In the genomic region with DNA sequence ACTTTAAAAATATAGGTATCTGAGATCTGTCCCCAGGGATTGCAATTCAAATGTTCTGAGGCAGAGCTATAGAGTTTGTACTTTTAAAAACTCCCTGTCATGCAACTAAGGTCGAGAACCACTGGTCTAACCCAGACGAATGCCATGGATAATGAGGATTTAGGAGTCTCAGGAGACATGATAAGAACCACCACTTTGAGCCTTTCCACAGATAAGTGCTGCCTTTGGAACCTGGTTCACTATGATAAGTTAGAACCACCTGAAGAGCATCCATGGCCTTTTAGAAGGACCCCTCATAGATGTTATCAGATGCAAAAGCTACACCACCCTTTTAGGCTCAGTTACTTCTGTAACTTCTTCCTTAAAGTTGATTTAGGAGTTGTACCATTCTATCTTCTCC, we compare ENCODE assay signal across 1 cellular context.
TF ChIP-seq lines count a peak whose summit lies in the region.

No MANE protein-coding gene starts in this region.

TF ChIP-seq in K562, 482 proteins besides CTCF, POLR2A, EP300 and RAD21 (continued from another document and continues in another):
- TF ChIP-seq, protein P1, sequence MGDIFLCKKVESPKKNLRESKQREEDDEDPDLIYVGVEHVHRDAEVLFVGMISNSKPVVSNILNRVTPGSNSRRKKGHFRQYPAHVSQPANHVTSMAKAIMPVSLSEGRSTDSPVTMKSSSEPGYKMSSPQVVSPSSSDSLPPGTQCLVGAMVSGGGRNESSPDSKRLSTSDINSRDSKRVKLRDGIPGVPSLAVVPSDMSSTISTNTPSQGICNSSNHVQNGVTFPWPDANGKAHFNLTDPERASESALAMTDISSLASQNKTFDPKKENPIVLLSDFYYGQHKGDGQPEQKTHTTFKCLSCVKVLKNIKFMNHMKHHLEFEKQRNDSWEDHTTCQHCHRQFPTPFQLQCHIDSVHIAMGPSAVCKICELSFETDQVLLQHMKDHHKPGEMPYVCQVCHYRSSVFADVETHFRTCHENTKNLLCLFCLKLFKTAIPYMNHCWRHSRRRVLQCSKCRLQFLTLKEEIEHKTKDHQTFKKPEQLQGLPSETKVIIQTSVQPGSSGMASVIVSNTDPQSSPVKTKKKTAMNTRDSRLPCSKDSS (IDR thresholded peaks at IDR 0.05; ENCODE audit: low read depth, partially characterized antibody): no peak
- TF ChIP-seq THRAP3 (IDR thresholded peaks at IDR 0.05; ENCODE audit: borderline replicate concordance) (no peak), MYNN (IDR thresholded peaks at IDR 0.05) (peak; percentile 74; the same call in 1 of the 2 replicates), MYNN (CRISPR knock-in tag; IDR thresholded peaks at IDR 0.05) (no peak), POLR2AphosphoS5 (IDR thresholded peaks at IDR 0.05; ENCODE audit: control insufficient read depth, insufficient read depth, low read depth, low read length) (peak; percentile 87), ZBTB11 (CRISPR knock-in tag; IDR thresholded peaks at IDR 0.05) (no peak; a peak in 1 of 6 replicates), ZBTB8A (IDR thresholded peaks at IDR 0.05; ENCODE audit: partially characterized antibody) (no peak), RBM39 (optimal IDR thresholded peaks at IDR 0.05; ENCODE audit: low read depth, low read length) (no peak), CXXC5 (CRISPR knock-in tag; IDR thresholded peaks at IDR 0.05) (peak; percentile 48; the same call in 1 of the 2 replicates), ETV1 (tag; conservative IDR thresholded peaks at IDR 0.05; ENCODE audit: low read depth) (peak; percentile 31; the same call in 1 of the 2 replicates), ZNF77 (CRISPR knock-in tag; IDR thresholded peaks at IDR 0.05) (no peak), ZNF586 (CRISPR knock-in tag; conservative IDR thresholded peaks at IDR 0.05) (no peak), TCF7L2 (IDR thresholded peaks at IDR 0.05; ENCODE audit: low read depth, low read length) (no peak), SOX6 (IDR thresholded peaks at IDR 0.05) (peak; percentile 88), TAF9B (IDR thresholded peaks at IDR 0.05; ENCODE audit: partially characterized antibody) (no peak), ETV5 (CRISPR knock-in tag; IDR thresholded peaks at IDR 0.05; ENCODE audit: low read depth) (no peak), ZNF668 (CRISPR knock-in tag; IDR thresholded peaks at IDR 0.05) (no peak), TOE1 (IDR thresholded peaks at IDR 0.05; ENCODE audit: borderline replicate concordance) (no peak), TOE1 (CRISPR knock-in tag; IDR thresholded peaks at IDR 0.05; ENCODE audit: borderline replicate concordance, low read depth) (no peak), NCOA6 (IDR thresholded peaks at IDR 0.05) (no peak), MBD2 (IDR thresholded peaks at IDR 0.05; ENCODE audit: borderline replicate concordance, low read depth) (peak; percentile 72; the same call in 1 of the 2 replicates), TFAP4 (CRISPR knock-in tag; IDR thresholded peaks at IDR 0.05; ENCODE audit: borderline replicate concordance) (no peak), ZNF639 (CRISPR knock-in tag; conservative IDR thresholded peaks at IDR 0.05 in 1 of 2, IDR thresholded peaks at IDR 0.05 in 1 of 2) (no peak), PHB2 (IDR thresholded peaks at IDR 0.05; ENCODE audit: low read depth) (peak; percentile 83; the same call in 1 of the 2 replicates), EZH2 (IDR thresholded peaks at IDR 0.05; ENCODE audit: borderline replicate concordance, low read depth, low read length) (no peak), ZNF699 (CRISPR knock-in tag; IDR thresholded peaks at IDR 0.05; ENCODE audit: insufficient replicate concordance) (no peak), NR3C1 (CRISPR knock-in tag; IDR thresholded peaks at IDR 0.05) (no peak), ESRRB (CRISPR knock-in tag; IDR thresholded peaks at IDR 0.05; ENCODE audit: borderline replicate concordance) (no peak), CEBPB (tag; IDR thresholded peaks at IDR 0.05) (no peak), TAL1 (IDR thresholded peaks at IDR 0.05) (peak; percentile 97), MED1 (CRISPR knock-in tag; IDR thresholded peaks at IDR 0.05; ENCODE audit: borderline replicate concordance) (no peak), HMG20B (CRISPR knock-in tag; IDR thresholded peaks at IDR 0.05) (no peak), CBX2 (IDR thresholded peaks at IDR 0.05; ENCODE audit: insufficient read depth, low read length, poor library complexity, severe bottlenecking) (no peak), CSDE1 (IDR thresholded peaks at IDR 0.05) (no peak), XRCC5 (IDR thresholded peaks at IDR 0.05; ENCODE audit: low read depth, low read length) (no peak), ZFX (CRISPR knock-in tag; IDR thresholded peaks at IDR 0.05) (no peak), PCBP2 (IDR thresholded peaks at IDR 0.05; ENCODE audit: low read depth, low read length, poor library complexity, severe bottlenecking) (no peak), RAD51 (IDR thresholded peaks at IDR 0.05; ENCODE audit: borderline replicate concordance, low read depth) (no peak), NEUROD1 (IDR thresholded peaks at IDR 0.05; ENCODE audit: borderline replicate concordance, low read depth, low read length, partially characterized antibody) (no peak), ARHGAP35 (IDR thresholded peaks at IDR 0.05; ENCODE audit: partially characterized antibody) (no peak), ZNF512 (tag; IDR thresholded peaks at IDR 0.05) (no peak), FOSL1 (tag; conservative IDR thresholded peaks at IDR 0.05) (no peak), ZNF324 (CRISPR knock-in tag; IDR thresholded peaks at IDR 0.05) (no peak), CBX1 (IDR thresholded peaks at IDR 0.05; ENCODE audit: low read depth) (no peak), KDM4B (IDR thresholded peaks at IDR 0.05; ENCODE audit: borderline replicate concordance in 2 of 2, low read depth in 1 of 2) (no peak), POLR2B (IDR thresholded peaks at IDR 0.05; ENCODE audit: low read depth, partially characterized antibody) (no peak), NR2F6 (CRISPR knock-in tag; IDR thresholded peaks at IDR 0.05) (no peak), ESRRA (IDR thresholded peaks at IDR 0.05; ENCODE audit: borderline replicate concordance, low read depth) (peak; percentile 47; the same call in 1 of the 2 replicates)
- TF ChIP-seq, protein P2, sequence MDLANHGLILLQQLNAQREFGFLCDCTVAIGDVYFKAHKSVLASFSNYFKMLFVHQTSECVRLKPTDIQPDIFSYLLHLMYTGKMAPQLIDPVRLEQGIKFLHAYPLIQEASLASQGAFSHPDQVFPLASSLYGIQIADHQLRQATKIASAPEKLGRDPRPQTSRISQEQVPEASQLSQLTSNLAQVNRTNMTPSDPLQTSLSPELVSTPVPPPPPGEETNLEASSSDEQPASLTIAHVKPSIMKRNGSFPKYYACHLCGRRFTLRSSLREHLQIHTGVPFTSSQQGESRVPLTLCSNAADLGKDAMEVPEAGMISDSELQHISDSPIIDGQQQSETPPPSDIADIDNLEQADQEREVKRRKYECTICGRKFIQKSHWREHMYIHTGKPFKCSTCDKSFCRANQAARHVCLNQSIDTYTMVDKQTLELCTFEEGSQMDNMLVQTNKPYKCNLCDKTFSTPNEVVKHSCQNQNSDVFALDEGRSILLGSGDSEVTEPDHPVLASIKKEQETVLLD (IDR thresholded peaks at IDR 0.05): 0 out of 2 replicates have a peak, but pooled peaks have one; percentile 20
- TF ChIP-seq, protein P3, sequence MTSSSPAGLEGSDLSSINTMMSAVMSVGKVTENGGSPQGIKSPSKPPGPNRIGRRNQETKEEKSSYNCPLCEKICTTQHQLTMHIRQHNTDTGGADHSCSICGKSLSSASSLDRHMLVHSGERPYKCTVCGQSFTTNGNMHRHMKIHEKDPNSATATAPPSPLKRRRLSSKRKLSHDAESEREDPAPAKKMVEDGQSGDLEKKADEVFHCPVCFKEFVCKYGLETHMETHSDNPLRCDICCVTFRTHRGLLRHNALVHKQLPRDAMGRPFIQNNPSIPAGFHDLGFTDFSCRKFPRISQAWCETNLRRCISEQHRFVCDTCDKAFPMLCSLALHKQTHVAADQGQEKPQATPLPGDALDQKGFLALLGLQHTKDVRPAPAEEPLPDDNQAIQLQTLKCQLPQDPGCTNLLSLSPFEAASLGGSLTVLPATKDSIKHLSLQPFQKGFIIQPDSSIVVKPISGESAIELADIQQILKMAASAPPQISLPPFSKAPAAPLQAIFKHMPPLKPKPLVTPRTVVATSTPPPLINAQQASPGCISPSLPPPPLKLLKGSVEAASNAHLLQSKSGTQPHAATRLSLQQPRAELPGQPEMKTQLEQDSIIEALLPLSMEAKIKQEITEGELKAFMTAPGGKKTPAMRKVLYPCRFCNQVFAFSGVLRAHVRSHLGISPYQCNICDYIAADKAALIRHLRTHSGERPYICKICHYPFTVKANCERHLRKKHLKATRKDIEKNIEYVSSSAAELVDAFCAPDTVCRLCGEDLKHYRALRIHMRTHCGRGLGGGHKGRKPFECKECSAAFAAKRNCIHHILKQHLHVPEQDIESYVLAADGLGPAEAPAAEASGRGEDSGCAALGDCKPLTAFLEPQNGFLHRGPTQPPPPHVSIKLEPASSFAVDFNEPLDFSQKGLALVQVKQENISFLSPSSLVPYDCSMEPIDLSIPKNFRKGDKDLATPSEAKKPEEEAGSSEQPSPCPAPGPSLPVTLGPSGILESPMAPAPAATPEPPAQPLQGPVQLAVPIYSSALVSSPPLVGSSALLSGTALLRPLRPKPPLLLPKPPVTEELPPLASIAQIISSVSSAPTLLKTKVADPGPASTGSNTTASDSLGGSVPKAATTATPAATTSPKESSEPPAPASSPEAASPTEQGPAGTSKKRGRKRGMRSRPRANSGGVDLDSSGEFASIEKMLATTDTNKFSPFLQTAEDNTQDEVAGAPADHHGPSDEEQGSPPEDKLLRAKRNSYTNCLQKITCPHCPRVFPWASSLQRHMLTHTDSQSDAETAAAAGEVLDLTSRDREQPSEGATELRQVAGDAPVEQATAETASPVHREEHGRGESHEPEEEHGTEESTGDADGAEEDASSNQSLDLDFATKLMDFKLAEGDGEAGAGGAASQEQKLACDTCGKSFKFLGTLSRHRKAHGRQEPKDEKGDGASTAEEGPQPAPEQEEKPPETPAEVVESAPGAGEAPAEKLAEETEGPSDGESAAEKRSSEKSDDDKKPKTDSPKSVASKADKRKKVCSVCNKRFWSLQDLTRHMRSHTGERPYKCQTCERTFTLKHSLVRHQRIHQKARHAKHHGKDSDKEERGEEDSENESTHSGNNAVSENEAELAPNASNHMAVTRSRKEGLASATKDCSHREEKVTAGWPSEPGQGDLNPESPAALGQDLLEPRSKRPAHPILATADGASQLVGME (CRISPR knock-in tag; IDR thresholded peaks at IDR 0.05): no peak
- TF ChIP-seq, protein P4, sequence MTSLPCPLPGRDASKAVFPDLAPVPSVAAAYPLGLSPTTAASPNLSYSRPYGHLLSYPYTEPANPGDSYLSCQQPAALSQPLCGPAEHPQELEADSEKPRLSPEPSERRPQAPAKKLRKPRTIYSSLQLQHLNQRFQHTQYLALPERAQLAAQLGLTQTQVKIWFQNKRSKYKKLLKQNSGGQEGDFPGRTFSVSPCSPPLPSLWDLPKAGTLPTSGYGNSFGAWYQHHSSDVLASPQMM (CRISPR knock-in tag; IDR thresholded peaks at IDR 0.05): no peak
